Comparison of ENCODE assay signal across 10 cellular contexts in the genomic region with DNA sequence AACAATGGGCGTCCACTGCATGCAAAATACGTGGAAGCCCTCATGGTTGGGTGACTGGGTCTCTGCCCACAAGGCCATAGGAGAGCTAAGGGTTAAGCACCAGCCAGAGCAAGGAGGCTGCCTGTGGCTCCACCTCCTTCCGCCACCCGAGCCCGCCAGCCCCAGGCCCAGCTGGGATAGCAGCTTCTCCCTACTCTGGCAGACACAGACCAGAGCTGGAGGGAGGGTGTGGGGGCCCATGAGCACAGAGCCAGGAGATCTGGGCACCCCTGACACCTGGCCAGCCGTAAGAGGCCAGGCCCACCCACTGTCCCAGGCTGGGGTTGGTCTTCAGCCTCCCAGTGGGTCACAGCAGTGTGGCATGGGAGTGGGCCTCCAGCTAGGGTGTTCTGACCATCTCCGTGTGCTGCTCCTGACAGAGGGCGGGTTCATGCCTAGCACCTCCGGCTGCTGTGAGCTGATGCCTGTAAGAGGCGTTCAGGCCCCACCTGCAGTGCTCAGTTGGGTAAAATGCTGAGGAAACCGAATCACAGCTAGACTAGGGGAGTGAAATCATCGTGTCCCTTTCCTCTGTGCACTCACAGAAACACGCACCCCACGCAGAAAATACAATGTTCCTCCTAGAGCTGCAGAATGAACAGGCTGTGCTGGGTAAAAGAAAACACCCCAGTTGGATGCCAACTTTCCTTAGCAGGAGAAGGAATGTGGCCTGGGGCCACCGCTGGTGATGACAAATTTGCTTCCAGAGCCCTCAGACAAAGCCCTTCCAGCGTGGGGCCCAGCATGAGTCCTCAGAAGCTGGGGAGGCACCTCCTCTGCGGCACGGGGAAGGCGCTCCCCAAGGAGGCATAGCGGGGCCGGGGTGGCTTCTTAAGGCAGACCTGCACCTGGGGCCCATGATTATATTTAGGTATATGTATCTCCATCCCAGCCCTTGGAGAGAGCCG. TPM values are rescaled to one million over a fixed set of nuclear protein-coding genes. Genes with fewer than 3 reads are reported as not detected.
DNase-seq lines count a peak whose midpoint lies in the region; ATAC-seq and TF ChIP-seq lines count a peak whose summit lies in the region.
"Had no signal": no experiment of that assay in that cellular context is flagged by ENCODE, and none has a peak within 500 bp of the region (broad histone marks: within the 10 kb centered on the region; RNA-seq: fewer than 3 reads in every experiment).

No MANE protein-coding gene starts in this region.

- no peaks in the 10 kb centered on the region for H3F3A ChIP-seq in PC-3 (ENCODE audit: low read length, unreplicated experiment)

- no peak overlapping the region for H2AFZ ChIP-seq in PC-3 (ENCODE audit: low read length)

- POLR2A ChIA-PET in PC-3 (lab: Charles Lee; ENCODE audit: unreplicated experiment), result no interaction called here

- H3K27me3 ChIP-seq in H7 (ENCODE audit: control insufficient read depth, insufficient read depth, low read length) (no peaks in the 10 kb centered on the region), adipocyte (replicated peaks; ENCODE audit: control insufficient read depth, insufficient read depth, low read length) (peaks cover 2% of the 10 kb centered on the region), cardiac muscle cell (no peaks in the 10 kb centered on the region), prostate gland (replicated peaks; ENCODE audit: insufficient read depth) (no peaks in the 10 kb centered on the region), Peyer's patch (no peaks in the 10 kb centered on the region), PC-3 (ENCODE audit: low read length) (no peaks in the 10 kb centered on the region)

- H3K9ac ChIP-seq in adipocyte (ENCODE audit: low read length), result no peak overlapping the region
- H3K9ac ChIP-seq in PC-3 (ENCODE audit: low read length), result no peak overlapping the region

- TF ChIP-seq POLR2A in prostate gland (IDR thresholded peaks at IDR 0.05) (no peak), Peyer's patch (IDR thresholded peaks at IDR 0.05) (no peak)

- H3K9me2 ChIP-seq in PC-3 (replicated peaks; ENCODE audit: low read length), result no peaks in the 10 kb centered on the region

- H3K27ac ChIP-seq in cardiac muscle cell (no peak overlapping the region), prostate gland (peak overlapping the region; percentile 56 to 76), Peyer's patch (no peak overlapping the region), PC-3 (ENCODE audit: low read length) (no peak overlapping the region)

- BruUV-seq in PC-3 (replicated peaks; lab: Mats Ljungman, UMichigan), result no TSS peak

- CTCF ChIA-PET in PC-3 (lab: Charles Lee), result no interaction called here

- peak; percentile 86 for DNase-seq in H7
- DNase-seq in adipocyte (ENCODE audit: low read depth), result peak; percentile 55
- DNase-seq in cardiac muscle cell (ENCODE audit: low read depth in 1 of 2, low spot score in 1 of 2), result peak; percentile 46 to 60
- no peak for DNase-seq in prostate gland (ENCODE audit: low spot score)
- DNase-seq in activated CD4-positive, alpha-beta T cell treated with anti-CD3 and anti-CD28 coated beads, Interleukin-2, amount 50 U/mL, for 48 hours, result no peak
- DNase-seq in Peyer's patch, result no peak
- no peak for DNase-seq in PC-3
- DNase-seq: CD4-positive, CD25-positive, alpha-beta regulatory T cell; NCI-H446 treated with DMSO at 0.1 percent for 48 hours had no signal

- H3K4me1 ChIP-seq in adipocyte (ENCODE audit: control insufficient read depth, insufficient read depth, low read length) (peaks cover 9% of the 10 kb centered on the region), cardiac muscle cell (ENCODE audit: low read depth) (peaks cover 7% of the 10 kb centered on the region), prostate gland (replicated peaks) (no peaks in the 10 kb centered on the region), Peyer's patch (peaks cover 0 to 5% (median 0%) of the 10 kb centered on the region in 4 donors), PC-3 (ENCODE audit: insufficient read depth, low read length) (peaks cover 16% of the 10 kb centered on the region)

- intact Hi-C loops in prostate gland (cut with DNase I) (no loop called here), PC-3 (cut with micrococcal nuclease) (no loop called here)

- TF ChIP-seq CTCF in cardiac muscle cell (IDR thresholded peaks at IDR 0.05; ENCODE audit: low read depth, low read length), result no peak
- TF ChIP-seq CTCF in prostate gland (IDR thresholded peaks at IDR 0.05), result no peak
- TF ChIP-seq CTCF in Peyer's patch (IDR thresholded peaks at IDR 0.05), result no peak
- no peak for TF ChIP-seq CTCF in PC-3 (conservative IDR thresholded peaks at IDR 0.05; ENCODE audit: low read depth, low read length)

- H3K4me3 ChIP-seq in H7 (ENCODE audit: insufficient read depth, low read depth, low read length) (no peak overlapping the region), adipocyte (ENCODE audit: low read length) (no peak overlapping the region), cardiac muscle cell (no peak overlapping the region), prostate gland (no peak overlapping the region), Peyer's patch (no peak overlapping the region), PC-3 (ENCODE audit: low read length) (no peak overlapping the region)

- no peak overlapping the region for H3K4me2 ChIP-seq in PC-3 (ENCODE audit: low read length)

- H3K9me3 ChIP-seq in adipocyte (ENCODE audit: control insufficient read depth, low read length), result no peaks in the 10 kb centered on the region
- H3K9me3 ChIP-seq in cardiac muscle cell (ENCODE audit: low read depth), result no peaks in the 10 kb centered on the region
- H3K9me3 ChIP-seq in prostate gland, result no peaks in the 10 kb centered on the region
- no peaks in the 10 kb centered on the region for H3K9me3 ChIP-seq in Peyer's patch
- no peaks in the 10 kb centered on the region for H3K9me3 ChIP-seq in PC-3 (ENCODE audit: low read length)

- no peaks in the 10 kb centered on the region for H3K79me2 ChIP-seq in PC-3 (ENCODE audit: low read length)

- WGBS in prostate gland, result 36% methylated on average over 21 of the region's 22 CpGs

- H4K20me1 ChIP-seq in PC-3 (ENCODE audit: low read length), result no peaks in the 10 kb centered on the region

- ATAC-seq in HG02571 (IDR thresholded peaks at IDR 0.05; ENCODE audit: unreplicated experiment) (no peak), PC-3 (no peak)

- H3K36me3 ChIP-seq in H7 (replicated peaks; ENCODE audit: control insufficient read depth, insufficient read depth, low read length), result no peaks in the 10 kb centered on the region
- no peaks in the 10 kb centered on the region for H3K36me3 ChIP-seq in adipocyte (ENCODE audit: control insufficient read depth, insufficient read depth, low read length, severe bottlenecking)
- no peaks in the 10 kb centered on the region for H3K36me3 ChIP-seq in cardiac muscle cell
- no peaks in the 10 kb centered on the region for H3K36me3 ChIP-seq in prostate gland
- no peaks in the 10 kb centered on the region for H3K36me3 ChIP-seq in Peyer's patch
- H3K36me3 ChIP-seq in PC-3 (ENCODE audit: low read depth, low read length), result no peaks in the 10 kb centered on the region

RNA-seq across cellular contexts. Expression of a gene that starts 16.5 kb away (rescaled TPM):
- 15.3 and 15.6 TPM in 2 replicates for total RNA-seq in H7 (2014; rRNA removed; shearing (Covaris generic))
- 38.3 and 82.2 TPM in 2 replicates for total RNA-seq in cardiac muscle cell
- polyA plus RNA-seq in cardiac muscle cell, result 26.0 and 52.9 TPM in 2 replicates
- total RNA-seq in prostate gland, result 10 to 100 TPM in 1 of 2 donors, 1 to 10 TPM in 1; 9.6 to 56.0 TPM
- total RNA-seq in Peyer's patch, result 10 to 100 TPM in 1 of 4 donors, 1 to 10 TPM in 3; 1.1 to 10.7 (median 1.6) TPM
- 21.5 and 30.5 TPM in 2 replicates for total RNA-seq in PC-3 (2014; rRNA removed)

Comparison
In these comparisons a context has a peak if more than half of its experiments do, and no peak if none do; other contexts are left out.
1. DNase-seq: peak in H7 (single experiment), adipocyte (single experiment) and cardiac muscle cell (2 of 2); none in prostate gland (single experiment), activated CD4-positive, alpha-beta T cell treated with anti-CD3 and anti-CD28 coated beads, Interleukin-2, amount 50 U/mL, for 48 hours (0 of 2), Peyer's patch (0 of 3) and PC-3 (single experiment).
2. H3K27ac ChIP-seq: peak in prostate gland (2 of 2); none in cardiac muscle cell (single experiment), Peyer's patch (0 of 4) and PC-3 (single experiment).